7 cellular contexts compared by ENCODE assay signal in the genomic region with DNA sequence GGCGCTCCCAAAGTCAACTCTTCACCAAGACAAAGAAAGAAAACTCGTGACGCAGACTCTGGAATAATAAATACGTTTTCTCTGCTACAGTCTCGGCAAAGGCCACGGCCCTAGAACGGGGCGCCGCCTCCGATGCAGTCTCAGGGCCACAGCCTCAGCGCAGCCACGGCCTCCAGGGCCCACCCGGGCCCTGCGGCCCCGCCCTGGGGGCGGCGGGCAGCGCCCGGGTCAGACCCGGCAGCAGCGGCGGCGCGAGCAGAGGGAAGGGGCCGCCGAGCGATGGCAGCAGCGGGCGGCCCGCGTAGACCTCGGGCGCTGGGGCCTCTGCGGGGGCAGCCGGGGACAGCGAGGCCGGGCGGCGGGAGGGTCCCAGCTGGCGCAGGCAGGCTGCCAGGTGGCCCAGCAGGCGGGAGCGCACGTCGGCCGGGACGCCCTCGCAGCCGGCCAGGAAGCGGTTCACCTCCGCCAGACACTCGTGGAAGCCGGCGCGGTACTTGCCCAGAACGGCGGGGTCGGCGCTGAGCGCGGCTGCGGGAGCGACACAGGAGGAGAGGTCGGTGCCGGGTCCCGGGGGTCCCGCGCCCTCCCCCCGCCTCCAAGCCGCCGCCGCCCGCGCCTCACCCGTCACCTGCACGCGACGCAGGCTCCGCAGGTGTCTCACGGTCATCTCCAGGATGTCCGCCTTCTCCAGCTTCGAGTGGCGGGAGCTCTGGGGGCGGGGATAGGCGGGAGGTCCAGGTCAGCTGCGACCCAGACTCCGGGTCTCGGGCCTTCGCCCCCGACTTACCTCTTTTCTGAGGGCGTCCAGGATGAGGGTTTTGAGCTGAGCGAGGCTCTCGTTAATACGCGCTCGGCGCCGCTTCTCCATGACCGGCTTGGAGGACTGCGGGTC. TPM values are rescaled to one million over a fixed set of nuclear protein-coding genes. Genes with fewer than 3 reads are reported as not detected.
DNase-seq lines count a peak whose midpoint lies in the region; ATAC-seq and TF ChIP-seq lines count a peak whose summit lies in the region.

No MANE protein-coding gene starts in this region.

- peak overlapping the region; percentile 89 for H3K4me2 ChIP-seq in PC-9

- H3K36me3 ChIP-seq in PC-9 (ENCODE audit: low read depth): no peaks in the 10 kb centered on the region

- POLR2A ChIA-PET in PC-9 (lab: Charles Lee; ENCODE audit: unreplicated experiment): interaction anchor here (0.5 kb wide), 1 partner anchor 21 kb away, joined by 4 read pairs; no protein-coding TSS in a partner anchor

- H3F3A ChIP-seq in PC-9 (ENCODE audit: insufficient read depth, low read depth): peaks cover 28% of the 10 kb centered on the region; the same call in 1 of the 2 replicates

- TF ChIP-seq CTCF in PC-9 (conservative IDR thresholded peaks at IDR 0.05): no peak
- TF ChIP-seq CTCF in natural killer cell (IDR thresholded peaks at IDR 0.05): no peak

- no peak overlapping the region for H3K27ac Mint-ChIP-seq in natural killer cell

- intact Hi-C loops in PC-9 (cut with micrococcal nuclease; ENCODE audit: unreplicated experiment): loop anchor here (1.0 kb wide), 1 partner anchor 16 kb away; no protein-coding TSS in a partner anchor
- intact Hi-C loops in natural killer cell (cut with micrococcal nuclease): no loop called here

- no peaks in the 10 kb centered on the region for H3K9me2 ChIP-seq in PC-9 (ENCODE audit: insufficient read depth)

- no peaks in the 10 kb centered on the region for H3K27me3 ChIP-seq in PC-9 (ENCODE audit: insufficient read depth, low read depth)

- peak overlapping the region; percentile 97 for H3K4me3 ChIP-seq in PC-9

- peak overlapping the region; percentile 37 for H3K4me3 Mint-ChIP-seq in natural killer cell

- no peaks in the 10 kb centered on the region for H3K36me3 Mint-ChIP-seq in natural killer cell

- peaks cover 17% of the 10 kb centered on the region for H4K20me1 ChIP-seq in PC-9 (ENCODE audit: insufficient read depth)

- H3K79me2 ChIP-seq in PC-9 (ENCODE audit: low read depth): peaks cover 30% of the 10 kb centered on the region

- peak overlapping the region; percentile 71 for H3K27ac ChIP-seq in PC-9
- H3K27ac ChIP-seq in epithelial cell of prostate: peak overlapping the region; percentile 79

- BruUV-seq in PC-9 (replicated peaks; lab: Mats Ljungman, UMichigan): TSS peak; percentile 55

- H3K9me3 Mint-ChIP-seq in natural killer cell: no peaks in the 10 kb centered on the region

- H3K9me3 ChIP-seq in PC-9 (ENCODE audit: insufficient read depth, low read depth): no peaks in the 10 kb centered on the region

- ATAC-seq in natural killer cell (peak; percentile 15 to 40 (median 23)), GM21447 (IDR thresholded peaks at IDR 0.05; ENCODE audit: unreplicated experiment) (no peak), GM18511 (IDR thresholded peaks at IDR 0.05; ENCODE audit: unreplicated experiment) (no peak)

- peak; percentile 23 for DNase-seq in GM19238 (ENCODE audit: insufficient read length, low spot score)
- DNase-seq in PC-9: peak in 1 of 2 experiments; percentile 48
- DNase-seq in epithelial cell of prostate (ENCODE audit: low read depth, low spot score): no peak
- no peak for DNase-seq in natural killer cell
- DNase-seq in activated CD4-positive, alpha-beta T cell treated with anti-CD3 and anti-CD28 coated beads, Interleukin-2, amount 50 U/mL, for 4 hours: no peak

- H2AFZ ChIP-seq in PC-9: no peak overlapping the region

- CTCF ChIA-PET in PC-9 (lab: Charles Lee): no interaction called here

- H3K4me1 ChIP-seq in PC-9 (replicated peaks; ENCODE audit: insufficient read depth): no peaks in the 10 kb centered on the region

- H3K27me3 Mint-ChIP-seq in natural killer cell (ENCODE audit: low read depth in 2 of 2): peaks cover 8 to 29% of the 10 kb centered on the region in 2 donors

- H3K4me1 Mint-ChIP-seq in natural killer cell: peaks cover 4 to 12% of the 10 kb centered on the region in 2 donors

RNA-seq across cellular contexts. Expression of gene HES4, which starts 0.7 kb away (rescaled TPM):
- 19.2 and 41.8 TPM in 2 replicates for total RNA-seq in PC-9 (2021)
- total RNA-seq in natural killer cell: 10 to 100 TPM; 15.4 to 35.5 (median 28.9) TPM

RNA-seq across cellular contexts. Expression of gene ISG15, which starts 14.1 kb away (rescaled TPM):
- total RNA-seq in PC-9 (2021) (20.9 and 37.7 TPM in 2 replicates), natural killer cell (10 to 100 TPM; 17.0 to 56.9 (median 50.2) TPM)

RNA-seq across cellular contexts. Expression of gene PERM1, which starts 17.3 kb away (rescaled TPM):
- total RNA-seq in PC-9 (2021) (0.60 and 0.81 TPM in 2 replicates), natural killer cell (not detected)

RNA-seq across cellular contexts. Expression of gene AGRN, which starts 20.8 kb away (rescaled TPM):
- total RNA-seq in PC-9 (2021) (278 and 381 TPM in 2 replicates), natural killer cell (1 to 10 TPM; 4.1 to 5.0 (median 4.6) TPM)

RNA-seq across cellular contexts. Expression of gene PLEKHN1, which starts 32.9 kb away (rescaled TPM):
- total RNA-seq in PC-9 (2021) (9.1 and 11.9 TPM in 2 replicates), natural killer cell (1 to 10 TPM; 1.3 to 1.9 (median 1.3) TPM)

Comparison
In these comparisons a context has a peak if more than half of its experiments do, and no peak if none do; other contexts are left out.
1. ATAC-seq: peak in natural killer cell (3 of 3); none in GM21447 (single experiment) and GM18511 (single experiment).